4 cellular contexts compared by ENCODE assay signal in the genomic region with DNA sequence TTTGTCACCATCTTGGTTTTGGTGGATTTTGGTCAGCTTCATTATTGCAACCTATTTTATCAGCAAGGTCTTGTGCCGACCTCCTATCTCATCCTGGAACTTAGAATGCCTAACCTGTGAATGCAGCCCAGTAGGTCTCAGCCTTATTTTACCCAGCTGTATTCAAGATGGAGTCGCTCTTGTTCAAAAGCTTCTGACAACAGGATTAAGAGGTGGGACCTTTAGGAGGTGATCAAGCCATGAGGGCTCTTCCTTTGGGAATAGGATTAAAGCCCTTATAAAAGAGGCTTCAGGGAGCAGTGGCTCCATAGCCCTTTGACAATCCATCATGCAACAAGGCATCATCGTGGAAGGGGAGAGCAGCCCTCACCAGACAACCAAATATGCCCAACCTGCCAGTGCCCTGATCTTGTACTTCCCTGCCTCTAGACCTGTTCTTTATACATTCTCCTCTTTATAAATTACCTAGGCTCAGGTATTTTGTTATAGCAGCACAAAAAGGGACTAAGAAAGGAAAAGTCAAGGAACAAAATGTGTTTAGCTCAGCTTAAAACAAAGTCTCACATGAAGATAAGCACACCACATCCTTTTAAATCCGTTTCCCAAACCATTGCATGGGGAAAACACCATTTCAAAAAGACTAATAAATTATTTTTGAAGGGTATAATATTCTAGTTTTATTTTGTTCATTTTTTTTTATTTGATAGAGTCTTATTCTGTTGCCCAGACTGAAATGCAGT.
TF ChIP-seq lines count a peak whose summit lies in the region.

No MANE protein-coding gene starts in this region.

TF ChIP-seq in A549, 52 proteins besides CTCF, POLR2A, EP300 and RAD21:
- TF ChIP-seq ZSCAN20 (CRISPR knock-in tag; IDR thresholded peaks at IDR 0.05) (0 out of 2 replicates have a peak, but pooled peaks have one; percentile 28), EHF (CRISPR knock-in tag; IDR thresholded peaks at IDR 0.05) (peak; percentile 93), KDM1A (IDR thresholded peaks at IDR 0.05; ENCODE audit: low read depth) (no peak), NPAS2 (CRISPR knock-in tag; IDR thresholded peaks at IDR 0.05; ENCODE audit: borderline replicate concordance) (peak; percentile 49; the same call in 1 of the 2 replicates), HEYL (CRISPR knock-in tag; IDR thresholded peaks at IDR 0.05) (0 out of 2 replicates have a peak, but pooled peaks have one; percentile 71), HOXB13 (CRISPR knock-in tag; IDR thresholded peaks at IDR 0.05; ENCODE audit: low read depth) (peak; percentile 95), CEBPB (IDR thresholded peaks at IDR 0.05) (no peak), MAFK (IDR thresholded peaks at IDR 0.05; ENCODE audit: partially characterized antibody) (peak; percentile 49), HOXB5 (CRISPR knock-in tag; IDR thresholded peaks at IDR 0.05) (peak; percentile 69; the same call in 1 of the 2 replicates), ZNF302 (CRISPR knock-in tag; IDR thresholded peaks at IDR 0.05) (peak; percentile 13; the same call in 1 of the 2 replicates), HOXA7 (CRISPR knock-in tag; IDR thresholded peaks at IDR 0.05) (peak; percentile 53; the same call in 1 of the 2 replicates), POLR2AphosphoS2 (conservative IDR thresholded peaks at IDR 0.05; ENCODE audit: low read length) (no peak)
- TF ChIP-seq, protein P1, sequence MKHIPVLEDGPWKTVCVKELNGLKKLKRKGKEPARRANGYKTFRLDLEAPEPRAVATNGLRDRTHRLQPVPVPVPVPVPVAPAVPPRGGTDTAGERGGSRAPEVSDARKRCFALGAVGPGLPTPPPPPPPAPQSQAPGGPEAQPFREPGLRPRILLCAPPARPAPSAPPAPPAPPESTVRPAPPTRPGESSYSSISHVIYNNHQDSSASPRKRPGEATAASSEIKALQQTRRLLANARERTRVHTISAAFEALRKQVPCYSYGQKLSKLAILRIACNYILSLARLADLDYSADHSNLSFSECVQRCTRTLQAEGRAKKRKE (CRISPR knock-in tag; IDR thresholded peaks at IDR 0.05; ENCODE audit: low read depth): peak; percentile 71; the same call in 1 of the 2 replicates

TF ChIP-seq in IMR-90, 13 proteins besides CTCF, POLR2A, EP300 and RAD21:
- TF ChIP-seq FOS (IDR thresholded peaks at IDR 0.05; ENCODE audit: low read depth, low read length) (no peak), MAFK (IDR thresholded peaks at IDR 0.05; ENCODE audit: low read depth, low read length) (peak; percentile 41)
TF ChIP-seq in IMR-90: peak in this region for 1.

TF ChIP-seq in endothelial cell of umbilical vein, 7 proteins besides CTCF, POLR2A, EP300 and RAD21:
- TF ChIP-seq GATA2 (IDR thresholded peaks at IDR 0.05; ENCODE audit: insufficient read depth, insufficient read length, low read depth, low read length): no peak
- no peak for TF ChIP-seq POLR2AphosphoS5 (IDR thresholded peaks at IDR 0.05; ENCODE audit: insufficient read depth, low read depth, low read length)
- no peak for TF ChIP-seq EZH2 (IDR thresholded peaks at IDR 0.05; ENCODE audit: borderline replicate concordance, low read depth, low read length, severe bottlenecking)
- TF ChIP-seq, protein P2, sequence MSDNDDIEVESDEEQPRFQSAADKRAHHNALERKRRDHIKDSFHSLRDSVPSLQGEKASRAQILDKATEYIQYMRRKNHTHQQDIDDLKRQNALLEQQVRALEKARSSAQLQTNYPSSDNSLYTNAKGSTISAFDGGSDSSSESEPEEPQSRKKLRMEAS (IDR thresholded peaks at IDR 0.05; ENCODE audit: insufficient read depth, insufficient read length): no peak
- no peak for TF ChIP-seq MYC (IDR thresholded peaks at IDR 0.05; ENCODE audit: low read depth, low read length)
- no peak for TF ChIP-seq FOS (IDR thresholded peaks at IDR 0.05; ENCODE audit: borderline replicate concordance, insufficient read depth, low read length)
- no peak for TF ChIP-seq JUN (IDR thresholded peaks at IDR 0.05; ENCODE audit: borderline replicate concordance, insufficient read depth, insufficient read length, low read depth)

TF ChIP-seq in HEK293T, 16 proteins besides CTCF, POLR2A, EP300 and RAD21:
- TF ChIP-seq FOXM1 (IDR thresholded peaks at IDR 0.05; ENCODE audit: borderline replicate concordance) (no peak), CTBP1 (IDR thresholded peaks at IDR 0.05; ENCODE audit: borderline replicate concordance) (no peak), ELF4 (IDR thresholded peaks at IDR 0.05) (no peak), LEF1 (IDR thresholded peaks at IDR 0.05; ENCODE audit: borderline replicate concordance) (no peak), SUZ12 (IDR thresholded peaks at IDR 0.05) (no peak), TARDBP (IDR thresholded peaks at IDR 0.05) (no peak), BHLHE40 (IDR thresholded peaks at IDR 0.05; ENCODE audit: borderline replicate concordance) (no peak)
